Comparison of ENCODE assay signal across 36 cellular contexts in genomic region chr12:116701432-116701831, GRCh38. TPM values are rescaled to one million over a fixed set of nuclear protein-coding genes. Genes with fewer than 3 reads are reported as not detected.
A peak's percentile ranks its signal among the peaks of the same experiment; 100 is the strongest.
DNase-seq lines count a peak whose midpoint lies in the region; ATAC-seq, FAIRE-seq and TF ChIP-seq lines count a peak whose summit lies in the region.
"Had no signal": no experiment of that assay in that cellular context is flagged by ENCODE, and none has a peak within 500 bp of the region (broad histone marks: within the 10 kb centered on the region; RNA-seq: fewer than 3 reads in every experiment).

No MANE protein-coding gene starts in this region.

- no peaks in the 10 kb centered on the region for H3K36me3 Mint-ChIP-seq in astrocyte (ENCODE audit: low read depth, unreplicated experiment)
- H3K36me3 Mint-ChIP-seq in CD8-positive, alpha-beta memory T cell, result peaks cover 0 to 3% (median 0%) of the 10 kb centered on the region in 3 donors
- H3K36me3 Mint-ChIP-seq: CD14-positive monocyte; CD4-positive, alpha-beta memory T cell; CD4-positive, CD25-positive, alpha-beta regulatory T cell; CD8-positive, alpha-beta T cell had no signal

- no peak overlapping the region for H2BK15ac ChIP-seq in H1 (ENCODE audit: low read length)

- H3K36me3 ChIP-seq in HEK293 (ENCODE audit: control insufficient read depth in 2 of 2, insufficient read depth in 1 of 2, low read length in 2 of 2) (no peaks in the 10 kb centered on the region), astrocyte (ENCODE audit: insufficient read depth, low read length) (no peaks in the 10 kb centered on the region), K562 (ENCODE audit: control insufficient read depth, insufficient read depth, low read length) (no peaks in the 10 kb centered on the region), H1 (ENCODE audit: control insufficient read depth in 2 of 4, insufficient read depth in 4 of 4, low read length in 3 of 4) (no peaks in the 10 kb centered on the region)
- no peaks in the 10 kb centered on the region for H3K36me3 ChIP-seq in CD8-positive, alpha-beta memory T cell (ENCODE audit: insufficient read depth, low read length)
- H3K36me3 ChIP-seq: BE2C; BLaER1; BLaER1 treated with 17β-estradiol and CSF1 and Interleukin-3, amounts not matched to agents 10 nM and 100 nM had no signal

- no peaks in the 10 kb centered on the region for H3K9me1 ChIP-seq in K562 (ENCODE audit: control insufficient read depth, insufficient read depth, low read length)

- H3K27me3 Mint-ChIP-seq in astrocyte (ENCODE audit: low read depth, unreplicated experiment), result peaks cover 6% of the 10 kb centered on the region
- peaks cover 4 to 7% of the 10 kb centered on the region in 2 donors for H3K27me3 Mint-ChIP-seq in CD8-positive, alpha-beta memory T cell

- POLR2A ChIA-PET in HEK293 (lab: Yijun Ruan, JAX) (no interaction called here), K562 (lab: Yijun Ruan, JAX) (no interaction called here), H1 (lab: Charles Lee; ENCODE audit: partially characterized antibody) (no interaction called here)
- POLR2A ChIA-PET in CD8-positive, alpha-beta memory T cell (lab: Charles Lee), result no interaction called here

- H3K9me3 Mint-ChIP-seq in astrocyte (ENCODE audit: unreplicated experiment), result no peaks in the 10 kb centered on the region
- no peaks in the 10 kb centered on the region for H3K9me3 Mint-ChIP-seq in CD8-positive, alpha-beta memory T cell
- H3K9me3 Mint-ChIP-seq: CD14-positive monocyte; CD4-positive, alpha-beta memory T cell; CD4-positive, alpha-beta T cell; CD4-positive, CD25-positive, alpha-beta regulatory T cell; CD8-positive, alpha-beta T cell had no signal

- no peak for TF ChIP-seq POLR2A in K562 (conservative IDR thresholded peaks at IDR 0.05)
- no peak for TF ChIP-seq POLR2A in H1 (IDR thresholded peaks at IDR 0.05; ENCODE audit: control extremely low read depth in 1 of 2, low read depth in 2 of 2, low read length in 2 of 2)

- intact Hi-C loops in K562 (cut with micrococcal nuclease), result no loop called here

- ATAC-seq in K562, result no peak
- ATAC-seq in left lobe of liver, result no peak
- ATAC-seq in HG02938 (IDR thresholded peaks at IDR 0.05; ENCODE audit: unreplicated experiment), result no peak
- ATAC-seq: A549; CD8-positive, alpha-beta T cell had no signal

- TF ChIP-seq RAD21 in K562 (CRISPR knock-in tag; conservative IDR thresholded peaks at IDR 0.05 in 1 of 2, IDR thresholded peaks at IDR 0.05 in 1 of 2) (no peak), H1 (IDR thresholded peaks at IDR 0.05 in 1 of 2, conservative IDR thresholded peaks at IDR 0.05 in 1 of 2; ENCODE audit: low read depth in 2 of 2, low read length in 2 of 2) (no peak)

- H2BK12ac ChIP-seq in H1 (ENCODE audit: low read depth, low read length), result no peak overlapping the region

- H3K9me3 ChIP-seq in HEK293 (ENCODE audit: control insufficient read depth, insufficient read depth, low read depth, low read length) (no peaks in the 10 kb centered on the region), astrocyte (ENCODE audit: insufficient read depth, low read depth, low read length) (no peaks in the 10 kb centered on the region), K562 (replicated peaks; ENCODE audit: control insufficient read depth, insufficient read depth, low read depth, low read length) (no peaks in the 10 kb centered on the region), H1 (ENCODE audit: insufficient read depth in 2 of 2, low read depth in 1 of 2, low read length in 1 of 2) (no peaks in the 10 kb centered on the region)
- no peaks in the 10 kb centered on the region for H3K9me3 ChIP-seq in CD8-positive, alpha-beta memory T cell (ENCODE audit: low read length)
- H3K9me3 ChIP-seq: A549; BE2C; BLaER1; BLaER1 treated with 17β-estradiol and CSF1 and Interleukin-3, amounts not matched to agents 10 nM and 100 nM; Caco-2 had no signal

- H3K4me1 ChIP-seq in HEK293 (ENCODE audit: control insufficient read depth, insufficient read depth, low read length), result no peaks in the 10 kb centered on the region
- H3K4me1 ChIP-seq in astrocyte (ENCODE audit: insufficient read depth, low read length), result no peaks in the 10 kb centered on the region
- H3K4me1 ChIP-seq in K562 (replicated peaks in 1 of 2; ENCODE audit: control insufficient read depth in 2 of 2, insufficient read depth in 2 of 2, low read length in 2 of 2), result no peaks in the 10 kb centered on the region
- H3K4me1 ChIP-seq in H1 (replicated peaks in 1 of 4; ENCODE audit: control insufficient read depth in 3 of 4, insufficient read depth in 4 of 4, low read length in 3 of 4), result no peaks in the 10 kb centered on the region
- H3K4me1 ChIP-seq in CD8-positive, alpha-beta memory T cell (ENCODE audit: insufficient read depth, low read length), result peaks cover 4% of the 10 kb centered on the region
- H3K4me1 ChIP-seq: A549, BE2C had no signal

- H3K18ac ChIP-seq in H1 (ENCODE audit: extremely low read depth, low read length), result no peak overlapping the region

- no peaks in the 10 kb centered on the region for H3K79me1 ChIP-seq in H1 (ENCODE audit: low read depth, low read length)

- H3K4me2 ChIP-seq in astrocyte (ENCODE audit: low read length), result no peak overlapping the region
- no peak overlapping the region for H3K4me2 ChIP-seq in K562 (ENCODE audit: insufficient read depth, low read length)
- no peak overlapping the region for H3K4me2 ChIP-seq in H1 (ENCODE audit: insufficient read depth in 1 of 2, low read depth in 2 of 2, low read length in 2 of 2)
- H3K4me2 ChIP-seq: A549; BLaER1; BLaER1 treated with 17β-estradiol and CSF1 and Interleukin-3, amounts not matched to agents 10 nM and 100 nM had no signal

- H2BK120ac ChIP-seq in H1 (replicated peaks; ENCODE audit: low read depth, low read length), result no peak overlapping the region

- DNase-seq in astrocyte (ENCODE audit: low read depth) (no peak), K562 (ENCODE audit: extremely low read depth in 1 of 4, low spot score in 3 of 4) (no peak), H1 (ENCODE audit: low read depth in 1 of 2, low spot score in 2 of 2) (no peak), SW 1271 (lab: John Stamatoyannopoulos, UW) (no peak), left lobe of liver (ENCODE audit: low spot score) (no peak)
- no peak for DNase-seq in CD8-positive, alpha-beta memory T cell
- DNase-seq: 8988T; ACHN; AML-193; BE2C; C1 segment of cervical spinal cord; Caco-2; Calu3; CD4-positive, alpha-beta memory T cell; CD4-positive, alpha-beta T cell; CD4-positive, CD25-positive, alpha-beta regulatory T cell; CD8-positive, alpha-beta T cell; COR-L47; DMS 273 treated with DMSO at 0.1 percent for 48 hours; DMS153; DMS53; DMS79; DMS79 treated with DMSO at 0.1 percent for 48 hours; DND-41; EL had no signal

- H4K8ac ChIP-seq in H1 (ENCODE audit: extremely low read depth, insufficient read depth, low read length), result no peak overlapping the region

- H3K4me1 Mint-ChIP-seq in astrocyte (ENCODE audit: low read depth, unreplicated experiment), result no peaks in the 10 kb centered on the region
- peaks cover 0 to 5% (median 3%) of the 10 kb centered on the region in 3 donors for H3K4me1 Mint-ChIP-seq in CD8-positive, alpha-beta memory T cell

- H2AFZ ChIP-seq in astrocyte (ENCODE audit: low read depth, low read length) (no peak overlapping the region), K562 (ENCODE audit: low read depth, low read length) (no peak overlapping the region), H1 (ENCODE audit: low read length) (no peak overlapping the region)

- H3K9ac ChIP-seq in astrocyte (ENCODE audit: low read length) (no peak overlapping the region), K562 (ENCODE audit: insufficient read depth in 1 of 2, low read depth in 2 of 2, low read length in 2 of 2) (no peak overlapping the region), H1 (replicated peaks in 1 of 4; ENCODE audit: extremely low read depth in 1 of 4, low read depth in 3 of 4, low read length in 3 of 4) (no peak overlapping the region)
- H3K9ac ChIP-seq: BLaER1; BLaER1 treated with 17β-estradiol and CSF1 and Interleukin-3, amounts not matched to agents 10 nM and 100 nM had no signal

- FAIRE-seq in astrocyte (lab: Jason Lieb, UNC), result no peak
- peak; percentile 15 for FAIRE-seq in K562 (lab: Jason Lieb, UNC)
- FAIRE-seq in H1 (lab: Jason Lieb, UNC), result no peak
- FAIRE-seq: A204.1, A549, D721Med had no signal

- H3K56ac ChIP-seq in H1 (replicated peaks; ENCODE audit: insufficient read length, low read depth, low read length), result no peak overlapping the region

- BruUV-seq in K562 (replicated peaks; lab: Mats Ljungman, UMichigan), result no TSS peak

- no peak overlapping the region for H2BK5ac ChIP-seq in H1 (ENCODE audit: low read depth, low read length)

- H3K14ac ChIP-seq in H1 (ENCODE audit: insufficient read length), result peak overlapping the region; percentile 50

- CTCF ChIA-PET in HEK293 (lab: Yijun Ruan, JAX), result interaction anchor here (0.6 to 2.1 kb wide), 8 partner anchors 8 to 1136 kb away, joined by 3 to 9 read pairs (median 4); no protein-coding TSS in a partner anchor
- CTCF ChIA-PET in K562 (lab: Yijun Ruan, JAX; ENCODE audit: low intra/inter-chr PET ratio), result no interaction called here
- CTCF ChIA-PET in H1 (lab: Charles Lee; ENCODE audit: partially characterized antibody), result interaction anchor here (0.6 to 2.2 kb wide), 5 partner anchors 8 to 1936 kb away, joined by 3 to 7 read pairs (median 5); no protein-coding TSS in a partner anchor
- CTCF ChIA-PET in CD8-positive, alpha-beta memory T cell (lab: Charles Lee), result interaction anchor here (1.4 kb wide), 1 partner anchor 419 kb away, joined by 7 read pairs; no protein-coding TSS in a partner anchor

- TF ChIP-seq EP300 in K562 (IDR thresholded peaks at IDR 0.05; ENCODE audit: low read length), result no peak
- no peak for TF ChIP-seq EP300 in H1 (IDR thresholded peaks at IDR 0.05; ENCODE audit: borderline replicate concordance in 1 of 2, low read depth in 2 of 2, low read length in 2 of 2)

- 42% methylated on average over 4 of the region's 4 CpGs for WGBS in K562 (ENCODE audit: insufficient coverage, low coverage, missing lambda C conversion rate)
- WGBS in H1 (ENCODE audit: extremely low coverage in 1 of 2, insufficient coverage in 1 of 2, insufficient read length in 1 of 2, insufficient replicate concordance in 2 of 2, low coverage in 1 of 2, low lambda C conversion rate in 2 of 2, missing lambda C conversion rate in 1 of 2), 2 experiments, result 88% methylated on average over 4 of the region's 4 CpGs; no CpG with 5 or more reads in 1 of the 2 experiments

- H3K23ac ChIP-seq in H1 (ENCODE audit: insufficient read length), result no peak overlapping the region

- H2AK5ac ChIP-seq in H1 (ENCODE audit: low read depth, low read length), result no peak overlapping the region

- in situ Hi-C loops in K562 (cut with MboI), result loop anchor here (10.0 to 25.0 kb wide), 2 partner anchors 261 to 413 kb away; no protein-coding TSS in a partner anchor

- H3K23me2 ChIP-seq in H1 (ENCODE audit: low read depth, low read length), result no peaks in the 10 kb centered on the region

- H2BK20ac ChIP-seq in H1 (ENCODE audit: low read length), result no peak overlapping the region

- no peaks in the 10 kb centered on the region for H3K79me2 ChIP-seq in astrocyte (ENCODE audit: insufficient read depth, low read length)
- H3K79me2 ChIP-seq in K562 (ENCODE audit: control insufficient read depth, insufficient read depth, low read length), result no peaks in the 10 kb centered on the region
- H3K79me2 ChIP-seq in H1 (ENCODE audit: control insufficient read depth in 1 of 2, insufficient read depth in 2 of 2, low read length in 2 of 2), result no peaks in the 10 kb centered on the region

- H4K5ac ChIP-seq in H1 (ENCODE audit: insufficient read length, low read depth, low read length), result no peak overlapping the region

- H3K27ac ChIP-seq in HEK293 (ENCODE audit: extremely low read depth, low read depth, low read length) (no peak overlapping the region), astrocyte (ENCODE audit: low read depth, low read length) (no peak overlapping the region), K562 (ENCODE audit: extremely low read depth, low read depth, low read length) (no peak overlapping the region), H1 (ENCODE audit: low read depth, low read length) (no peak overlapping the region)
- H3K27ac ChIP-seq in CD8-positive, alpha-beta memory T cell (ENCODE audit: low read depth, low read length), result no peak overlapping the region
- H3K27ac ChIP-seq: 22Rv1; A549; BLaER1; BLaER1 treated with 17β-estradiol and CSF1 and Interleukin-3, amounts not matched to agents 10 nM and 100 nM; C4-2B had no signal

- H3K4me3 ChIP-seq in HEK293 (ENCODE audit: low read depth, low read length), result no peak overlapping the region
- H3K4me3 ChIP-seq in astrocyte (ENCODE audit: insufficient read depth, low read depth, low read length), result no peak overlapping the region
- H3K4me3 ChIP-seq in K562, result no peak overlapping the region
- no peak overlapping the region for H3K4me3 ChIP-seq in H1 (ENCODE audit: extremely low read depth in 1 of 4, insufficient read depth in 2 of 4, low read depth in 3 of 4, low read length in 4 of 4)
- no peak overlapping the region for H3K4me3 ChIP-seq in CD8-positive, alpha-beta memory T cell (ENCODE audit: low read length)
- H3K4me3 ChIP-seq: A549; BLaER1; BLaER1 treated with 17β-estradiol and CSF1 and Interleukin-3, amounts not matched to agents 10 nM and 100 nM had no signal

- no peak overlapping the region for H4K91ac ChIP-seq in H1 (replicated peaks; ENCODE audit: insufficient read length, low read length)

- H3K4ac ChIP-seq in H1 (replicated peaks; ENCODE audit: insufficient read length, low read depth, low read length), result no peak overlapping the region

- H3K27ac Mint-ChIP-seq in astrocyte (ENCODE audit: unreplicated experiment), result peak overlapping the region; percentile 50
- H3K27ac Mint-ChIP-seq in CD8-positive, alpha-beta memory T cell, result no peak overlapping the region
- H3K27ac Mint-ChIP-seq: B cell; CD14-positive monocyte; CD4-positive, alpha-beta T cell; CD8-positive, alpha-beta T cell had no signal

- no peak overlapping the region for H3K4me3 Mint-ChIP-seq in astrocyte (ENCODE audit: unreplicated experiment)
- H3K4me3 Mint-ChIP-seq in CD8-positive, alpha-beta memory T cell, result no peak overlapping the region
- H3K4me3 Mint-ChIP-seq: B cell; CD14-positive monocyte; CD4-positive, alpha-beta memory T cell; CD4-positive, alpha-beta T cell; CD4-positive, CD25-positive, alpha-beta regulatory T cell; CD8-positive, alpha-beta T cell had no signal

- TF ChIP-seq CTCF in HEK293 (tag by site-specific recombination; IDR thresholded peaks at IDR 0.05) (no peak), astrocyte (IDR thresholded peaks at IDR 0.05; ENCODE audit: insufficient read depth, low read depth, low read length) (no peak), K562 (IDR thresholded peaks at IDR 0.05 in 2 of 3, conservative IDR thresholded peaks at IDR 0.05 in 1 of 3; ENCODE audit: insufficient read depth in 2 of 3, low read depth in 1 of 3, low read length in 3 of 3) (no peak), H1 (IDR thresholded peaks at IDR 0.05; ENCODE audit: control extremely low read depth in 1 of 3, insufficient read depth in 1 of 3, low read depth in 1 of 3, low read length in 3 of 3) (no peak)

- H4K20me1 ChIP-seq in astrocyte (ENCODE audit: insufficient read depth, low read length), result no peaks in the 10 kb centered on the region
- H4K20me1 ChIP-seq in K562 (replicated peaks; ENCODE audit: control insufficient read depth, insufficient read depth, low read length), result no peaks in the 10 kb centered on the region
- no peaks in the 10 kb centered on the region for H4K20me1 ChIP-seq in H1 (replicated peaks in 1 of 2; ENCODE audit: control insufficient read depth in 1 of 2, insufficient read depth in 2 of 2, low read length in 2 of 2)
- H4K20me1 ChIP-seq: BLaER1; BLaER1 treated with 17β-estradiol and CSF1 and Interleukin-3, amounts not matched to agents 10 nM and 100 nM had no signal

- H3K27me3 ChIP-seq in astrocyte (ENCODE audit: insufficient read depth, low read length) (peaks cover 2% of the 10 kb centered on the region), K562 (ENCODE audit: control insufficient read depth in 2 of 2, insufficient read depth in 2 of 2, low read length in 2 of 2) (peaks cover 5 to 9% of the 10 kb centered on the region in 2 experiments; a peak in 3 of 5 replicates), H1 (replicated peaks in 1 of 4; ENCODE audit: control insufficient read depth in 3 of 4, extremely low read depth in 1 of 4, insufficient read depth in 3 of 4, low read length in 3 of 4) (no peaks in the 10 kb centered on the region)
- H3K27me3 ChIP-seq in CD8-positive, alpha-beta memory T cell (ENCODE audit: insufficient read depth, low read length, poor library complexity, severe bottlenecking), result peaks cover 4% of the 10 kb centered on the region
- H3K27me3 ChIP-seq: BE2C, BLaER1 had no signal

RNA-seq across cellular contexts. Expression of gene SPRING1, which starts 36.4 kb away (rescaled TPM):
- total RNA-seq in astrocyte (50.0 and 54.2 TPM in 2 replicates), K562 (2014; rRNA removed) (11.9 and 15.2 TPM in 2 replicates), K562 (2014; rRNA removed; fragmentation: Illumina TruSeq; extraction: Trizol) (7.0 and 7.9 TPM in 2 replicates), K562 (2015; rRNA removed; fragmentation: Illumina TruSeq; extraction: Trizol) (8.8 and 8.9 TPM in 2 replicates), K562 (2021) (19.1 and 20.0 TPM in 2 replicates), left lobe of liver (6.8 TPM)
- total RNA-seq in K562 (2011; cell fraction: chromatin; rRNA removed; ENCODE audit: low replicate concordance), result 6.1 and 6.6 TPM in 2 replicates
- total RNA-seq in K562 (2011; cell fraction: nucleolus; rRNA removed), result 5.5 and 5.7 TPM in 2 replicates
- total RNA-seq in K562 (2011; cell fraction: nucleoplasm; rRNA removed), result 6.2 and 9.8 TPM in 2 replicates
- polyA plus RNA-seq in K562 (2011; rRNA removed) (8.0 TPM in 2 replicates), K562 (2014; fragmentation: Illumina TruSeq; extraction: Trizol) (8.0 and 11.1 TPM in 2 replicates), K562 (2014; fragmentation: Nextera tagmentation; extraction: Ambion mirVana) (1 to 10 TPM; 1.1 to 1.9 TPM), K562 (2014; rRNA removed) (6.3 and 9.1 TPM in 2 replicates), H1 (2011; rRNA removed) (14.3 and 17.2 TPM in 2 replicates)
- polyA plus RNA-seq in K562 (2011; cell fraction: cytosol; rRNA removed), result 8.2 and 11.5 TPM in 2 replicates
- polyA plus RNA-seq in K562 (2011; cell fraction: nucleus; rRNA removed), result 4.8 and 6.7 TPM in 2 replicates
- 9.2 and 17.4 TPM in 2 replicates for polyA plus RNA-seq in K562 (2012)
- 11.1 and 11.8 TPM in 2 replicates for polyA minus RNA-seq in K562 (2011; rRNA and poly(A)+ RNA removed)
- polyA minus RNA-seq in K562 (2011; cell fraction: cytosol; rRNA and poly(A)+ RNA removed), result 6.8 and 7.4 TPM in 2 replicates
- 3.2 and 3.8 TPM in 2 replicates for polyA minus RNA-seq in K562 (2011; cell fraction: nucleus; rRNA and poly(A)+ RNA removed)
- 46.5 and 50.2 TPM in 2 replicates for total RNA-seq in H1 (2021; fragmentation: NEBNext Ultra II Directional; extraction: Animal tissue kit (Norgen Biotek cat#: 25700))
- 18.3 TPM for polyA plus RNA-seq in H1 (2011; cell fraction: cytosol; rRNA removed)
- polyA plus RNA-seq in H1 (2011; cell fraction: nucleus; rRNA removed), result 14.6 TPM
- 18.5 to 23.3 TPM (median 20.4 TPM) in 4 replicates for polyA plus RNA-seq in H1 (2012, experiment 1 of 2)
- polyA plus RNA-seq in H1 (2012, experiment 2 of 2), result 8.8 TPM
- 16.6 TPM for polyA plus RNA-seq in H1 (2013, experiment 1 of 2)
- polyA plus RNA-seq in H1 (2013, experiment 2 of 2), result 19.0 TPM
- 25.6 and 31.6 TPM in 2 replicates for polyA minus RNA-seq in H1 (2011; rRNA and poly(A)+ RNA removed)
- polyA minus RNA-seq in H1 (2011; cell fraction: cytosol; rRNA and poly(A)+ RNA removed), result 25.5 TPM
- polyA minus RNA-seq in H1 (2011; cell fraction: nucleus; rRNA and poly(A)+ RNA removed), result 11.8 TPM
- 10 to 100 TPM; 41.3 to 44.0 TPM for total RNA-seq in CD8-positive, alpha-beta memory T cell
- 24.0 TPM for polyA plus RNA-seq in CD8-positive, alpha-beta memory T cell

RNA-seq across cellular contexts. Expression of gene RNFT2, which starts 36.7 kb away (rescaled TPM):
- total RNA-seq in astrocyte, result 5.5 and 8.9 TPM in 2 replicates
- 16.0 and 21.8 TPM in 2 replicates for total RNA-seq in K562 (2011; cell fraction: chromatin; rRNA removed; ENCODE audit: low replicate concordance)
- total RNA-seq in K562 (2011; cell fraction: nucleolus; rRNA removed), result 12.7 and 13.2 TPM in 2 replicates
- 18.5 and 28.9 TPM in 2 replicates for total RNA-seq in K562 (2011; cell fraction: nucleoplasm; rRNA removed)
- 7.9 and 9.8 TPM in 2 replicates for total RNA-seq in K562 (2014; rRNA removed)
- total RNA-seq in K562 (2014; rRNA removed; fragmentation: Illumina TruSeq; extraction: Trizol), result 9.5 and 10.5 TPM in 2 replicates
- total RNA-seq in K562 (2015; rRNA removed; fragmentation: Illumina TruSeq; extraction: Trizol), result 11.3 and 12.0 TPM in 2 replicates
- total RNA-seq in K562 (2021), result 23.5 and 26.3 TPM in 2 replicates
- 8.5 and 14.1 TPM in 2 replicates for polyA plus RNA-seq in K562 (2011; rRNA removed)
- 10.0 and 12.1 TPM in 2 replicates for polyA plus RNA-seq in K562 (2011; cell fraction: cytosol; rRNA removed)
- 7.1 and 7.3 TPM in 2 replicates for polyA plus RNA-seq in K562 (2011; cell fraction: nucleus; rRNA removed)
- polyA plus RNA-seq in K562 (2012), result 8.7 and 9.8 TPM in 2 replicates
- polyA plus RNA-seq in K562 (2014; fragmentation: Illumina TruSeq; extraction: Trizol), result 3.5 and 3.6 TPM in 2 replicates
- 10 to 100 TPM in 1 of 2 experiments, 1 to 10 TPM in 1; 7.1 to 17.3 TPM for polyA plus RNA-seq in K562 (2014; fragmentation: Nextera tagmentation; extraction: Ambion mirVana)
- polyA plus RNA-seq in K562 (2014; rRNA removed), result 10.0 and 11.9 TPM in 2 replicates
- polyA minus RNA-seq in K562 (2011; rRNA and poly(A)+ RNA removed), result 21.2 TPM in 2 replicates
- 14.4 and 15.7 TPM in 2 replicates for polyA minus RNA-seq in K562 (2011; cell fraction: cytosol; rRNA and poly(A)+ RNA removed)
- 1.8 and 3.7 TPM in 2 replicates for polyA minus RNA-seq in K562 (2011; cell fraction: nucleus; rRNA and poly(A)+ RNA removed)
- total RNA-seq in H1 (2021; fragmentation: NEBNext Ultra II Directional; extraction: Animal tissue kit (Norgen Biotek cat#: 25700)), result 32.0 and 33.1 TPM in 2 replicates
- polyA plus RNA-seq in H1 (2011; rRNA removed), result 12.7 and 14.2 TPM in 2 replicates
- 11.8 TPM for polyA plus RNA-seq in H1 (2011; cell fraction: cytosol; rRNA removed)
- 19.3 TPM for polyA plus RNA-seq in H1 (2011; cell fraction: nucleus; rRNA removed)
- polyA plus RNA-seq in H1 (2012, experiment 1 of 2), result 12.0 to 17.0 TPM (median 16.3 TPM) in 4 replicates
- polyA plus RNA-seq in H1 (2012, experiment 2 of 2), result 9.3 TPM
- 20.4 TPM for polyA plus RNA-seq in H1 (2013, experiment 1 of 2)
- 23.9 TPM for polyA plus RNA-seq in H1 (2013, experiment 2 of 2)
- polyA minus RNA-seq in H1 (2011; rRNA and poly(A)+ RNA removed), result 43.1 and 51.7 TPM in 2 replicates
- polyA minus RNA-seq in H1 (2011; cell fraction: cytosol; rRNA and poly(A)+ RNA removed), result 20.1 TPM
- polyA minus RNA-seq in H1 (2011; cell fraction: nucleus; rRNA and poly(A)+ RNA removed), result 31.8 TPM
- total RNA-seq in left lobe of liver, result 0.40 TPM
- total RNA-seq in CD8-positive, alpha-beta memory T cell, result 10 to 100 TPM; 14.6 to 15.8 TPM
- polyA plus RNA-seq in CD8-positive, alpha-beta memory T cell, result 1.8 TPM
- polyA plus RNA-seq: CD14-positive monocyte had no signal

Comparison
In these comparisons a context has a peak if more than half of its experiments do, and no peak if none do; other contexts are left out.
1. Of the 44 proteins assayed by ChIP-seq in both K562 and HEK293: peak only in K562: none; only in HEK293: none; in both: ZNF146; in neither: 43.